ENCODE assay signal across 29 cellular contexts in the genomic region with DNA sequence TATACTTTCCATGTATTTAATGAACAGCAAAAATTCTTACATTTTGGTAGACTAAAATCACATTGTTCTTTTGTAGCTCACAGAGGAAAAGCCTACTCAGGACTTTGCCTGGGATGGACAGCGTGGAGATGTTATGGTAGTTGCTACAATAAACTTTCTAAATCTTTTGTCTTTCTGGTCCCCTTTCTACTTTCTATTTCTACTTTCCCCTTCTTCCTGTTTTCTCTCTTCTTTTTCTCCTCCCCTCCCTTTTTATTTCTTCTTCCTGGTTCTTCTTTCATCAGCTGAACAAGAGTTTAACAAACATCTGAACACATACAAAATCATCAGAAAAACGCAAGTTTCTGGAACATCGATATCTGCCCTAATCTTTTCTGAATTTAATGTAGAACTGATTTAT. TPM values are rescaled to one million over a fixed set of nuclear protein-coding genes. Genes with fewer than 3 reads are reported as not detected.
"Had no signal": no experiment of that assay in that cellular context is flagged by ENCODE, and none has a peak within 500 bp of the region (broad histone marks: within the 10 kb centered on the region; RNA-seq: fewer than 3 reads in every experiment).

No MANE protein-coding gene starts in this region.

- H3K9me3 ChIP-seq: colonic mucosa, esophagus muscularis mucosa, esophagus squamous epithelium, gastrocnemius medialis, gastroesophageal sphincter had no signal

- FAIRE-seq: endometrium, endothelial cell of umbilical vein, frontal cortex had no signal

- DNase-seq: colonic mucosa; cortex of kidney; dermis blood vessel endothelial cell; dorsolateral prefrontal cortex; effector CD4-positive, alpha-beta T cell; effector CD8-positive, alpha-beta T cell; effector memory CD4-positive, alpha-beta T cell; effector memory CD8-positive, alpha-beta T cell; endodermal cell; erythroblast; esophagus squamous epithelium; foreskin fibroblast; foreskin keratinocyte; foreskin melanocyte; gastrocnemius medialis; glutamatergic neuron; head of caudate nucleus; heart left ventricle; heart right ventricle had no signal

- H3K4me3 ChIP-seq: colonic mucosa, coronary artery, dorsolateral prefrontal cortex, esophagus muscularis mucosa, esophagus squamous epithelium, gastrocnemius medialis, gastroesophageal sphincter, heart left ventricle, heart right ventricle, hepatocyte had no signal

- H3K27me3 ChIP-seq: colonic mucosa, dorsolateral prefrontal cortex, esophagus muscularis mucosa, esophagus squamous epithelium, foreskin keratinocyte, gastrocnemius medialis, gastroesophageal sphincter, heart left ventricle, hepatocyte had no signal

- H2AFZ ChIP-seq: hepatocyte had no signal

- H3K27ac ChIP-seq: colonic mucosa, coronary artery, dorsolateral prefrontal cortex, epithelial cell of prostate, esophagus muscularis mucosa, esophagus squamous epithelium, foreskin keratinocyte, gastrocnemius medialis, gastroesophageal sphincter, heart left ventricle, heart right ventricle, hepatocyte had no signal

- H3K4me2 ChIP-seq: hepatocyte had no signal

- H3K4me1 ChIP-seq: colonic mucosa, esophagus muscularis mucosa, esophagus squamous epithelium, foreskin keratinocyte, gastrocnemius medialis, gastroesophageal sphincter, heart left ventricle, heart right ventricle had no signal

- H3K79me2 ChIP-seq: hepatocyte had no signal

- H3K36me3 ChIP-seq: colonic mucosa, esophagus muscularis mucosa, esophagus squamous epithelium, gastrocnemius medialis, gastroesophageal sphincter, heart left ventricle, heart right ventricle had no signal

RNA-seq across cellular contexts. Expression of gene GDNF, which starts 15.6 kb away (rescaled TPM):
- total RNA-seq: dermis blood vessel endothelial cell, dermis microvascular lymphatic vessel endothelial cell, endothelial cell of umbilical vein, frontal cortex, glomerular endothelial cell had no signal
